14 cellular contexts compared by ENCODE assay signal in the genomic region with DNA sequence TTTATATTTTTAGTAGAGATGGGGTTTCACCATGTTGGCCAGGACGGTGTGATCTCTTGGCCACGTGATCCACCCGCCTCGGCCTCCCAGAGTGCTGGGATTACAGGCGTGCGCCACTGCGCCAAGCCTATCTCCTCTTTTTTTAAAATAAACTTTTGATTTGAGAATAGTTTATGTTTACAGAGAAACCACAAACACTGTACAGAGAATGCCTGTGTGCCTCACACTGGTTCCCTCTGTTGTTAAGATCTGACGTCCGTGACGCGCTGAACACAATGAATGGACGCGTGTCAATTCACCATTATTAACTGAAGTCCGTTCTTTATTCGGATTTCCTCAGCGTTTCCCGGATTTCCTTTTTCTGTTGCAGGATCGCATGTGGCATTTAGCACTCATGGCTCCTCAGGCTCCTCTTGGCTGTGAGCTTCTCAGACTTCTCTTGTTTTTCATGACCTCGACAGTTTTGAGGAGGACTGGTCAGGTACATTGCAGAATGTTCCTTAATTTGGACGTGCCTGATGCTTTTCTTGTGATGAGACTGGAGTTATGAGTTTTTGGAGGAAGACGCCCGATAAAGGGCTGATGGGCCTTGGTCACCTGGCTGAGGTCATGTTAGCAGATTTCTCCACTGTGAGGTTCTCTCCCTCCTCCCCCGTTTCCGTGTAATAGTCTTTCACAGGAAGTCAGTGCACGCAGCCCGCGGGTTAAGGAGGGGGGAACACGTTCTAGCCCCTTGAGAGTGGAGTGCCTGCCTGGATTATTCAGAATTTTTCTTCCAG.
DNase-seq lines count a peak whose midpoint lies in the region; ATAC-seq and TF ChIP-seq lines count a peak whose summit lies in the region.
"Had no signal": no experiment of that assay in that cellular context is flagged by ENCODE, and none has a peak within 500 bp of the region (broad histone marks: within the 10 kb centered on the region; RNA-seq: fewer than 3 reads in every experiment).

No MANE protein-coding gene starts in this region.

- peak; percentile 62 for ATAC-seq in activated naive CD8-positive, alpha-beta T cell treated with anti-CD3 and anti-CD28 coated beads, Interleukin-2, amount 10 ng/mL, durations not matched to agents 7 days and 5 days (ENCODE audit: low read depth)
- ATAC-seq: foreskin keratinocyte, lower lobe of right lung, sciatic nerve had no signal

- H3K36me3 ChIP-seq in SJSA1, result peaks cover 10% of the 10 kb centered on the region
- H3K36me3 ChIP-seq: lower lobe of right lung had no signal

- H3K9me3 Mint-ChIP-seq in activated naive CD8-positive, alpha-beta T cell treated with anti-CD3 and anti-CD28 coated beads, Interleukin-2, amount 10 ng/mL, durations not matched to agents 7 days and 5 days, result peaks cover 3% of the 10 kb centered on the region

- H3K27ac ChIP-seq in SJSA1, result peak overlapping the region; percentile 95
- H3K27ac ChIP-seq: foreskin keratinocyte, lower lobe of right lung, WERI-Rb-1 had no signal

- H3K27me3 ChIP-seq in SJSA1 (replicated peaks), result no peaks in the 10 kb centered on the region
- H3K27me3 ChIP-seq: foreskin keratinocyte had no signal

- H3K4me3 ChIP-seq in GM12865 (ENCODE audit: low read depth, low read length) (peak overlapping the region; percentile 47), SJSA1 (no peak overlapping the region)
- H3K4me3 ChIP-seq: lower lobe of right lung had no signal

- peak overlapping the region; percentile 99 for H3K27ac Mint-ChIP-seq in activated naive CD8-positive, alpha-beta T cell treated with anti-CD3 and anti-CD28 coated beads, Interleukin-2, amount 10 ng/mL, durations not matched to agents 7 days and 5 days

- DNase-seq in GM12865 (ENCODE audit: low read depth), result peak; percentile 82
- DNase-seq in SJSA1 (ENCODE audit: low read depth in 1 of 2, low spot score in 2 of 2), result peak; percentile 79
- peak; percentile 59 for DNase-seq in activated naive CD8-positive, alpha-beta T cell treated with anti-CD3 and anti-CD28 coated beads, Interleukin-2, amount 10 ng/mL, durations not matched to agents 7 days and 5 days
- DNase-seq in stimulated activated CD4-positive, alpha-beta T cell treated with anti-CD3 and anti-CD28 coated beads, Interleukin-1b, Interleukin-23, amount 100 ng/mL, for 48 hours, result peak; percentile 57
- no peak for DNase-seq in KBM-7
- no peak for DNase-seq in dedifferentiated amniotic fluid mesenchymal stem cell (ENCODE audit: extremely low spot score)
- DNase-seq in NCI-H2196 treated with DMSO at 0.1 percent for 48 hours (lab: John Stamatoyannopoulos, UW; ENCODE audit: unreplicated experiment), result no peak
- DNase-seq in Kasumi-1 (lab: John Stamatoyannopoulos, UW), result no peak
- DNase-seq: DMS79, foreskin keratinocyte, lower lobe of right lung, NCI-H1417 treated with DMSO at 0.1 percent for 48 hours, WERI-Rb-1 had no signal

- in situ Hi-C loops in KBM-7 (cut with MboI; ENCODE audit: low pct_unique_long_range_greater_than_20kb, low sequenced_read_pairs), result loop anchor here (25.0 kb wide), 1 partner anchor 171 kb away; no protein-coding TSS in a partner anchor

- peak overlapping the region; percentile 72 for H3K4me3 Mint-ChIP-seq in activated naive CD8-positive, alpha-beta T cell treated with anti-CD3 and anti-CD28 coated beads, Interleukin-2, amount 10 ng/mL, durations not matched to agents 7 days and 5 days

- POLR2A ChIA-PET in activated naive CD8-positive, alpha-beta T cell treated with anti-CD3 and anti-CD28 coated beads, Interleukin-2, amount 10 ng/mL, durations not matched to agents 7 days and 5 days (lab: Charles Lee), result interaction anchor here (0.6 to 1.2 kb wide), 2 partner anchors 183 to 339 kb away, joined by 3 read pairs; no protein-coding TSS in a partner anchor

- H3K4me1 Mint-ChIP-seq in activated naive CD8-positive, alpha-beta T cell treated with anti-CD3 and anti-CD28 coated beads, Interleukin-2, amount 10 ng/mL, durations not matched to agents 7 days and 5 days, result peaks cover 60% of the 10 kb centered on the region

- TF ChIP-seq CTCF in GM12865 (IDR thresholded peaks at IDR 0.05; ENCODE audit: insufficient read depth, low read depth, low read length, missing control alignments), result no peak

- peaks cover 61% of the 10 kb centered on the region for H3K4me1 ChIP-seq in SJSA1 (replicated peaks)

- H3K27me3 Mint-ChIP-seq in activated naive CD8-positive, alpha-beta T cell treated with anti-CD3 and anti-CD28 coated beads, Interleukin-2, amount 10 ng/mL, durations not matched to agents 7 days and 5 days, result no peaks in the 10 kb centered on the region

- peaks cover 13% of the 10 kb centered on the region for H3K36me3 Mint-ChIP-seq in activated naive CD8-positive, alpha-beta T cell treated with anti-CD3 and anti-CD28 coated beads, Interleukin-2, amount 10 ng/mL, durations not matched to agents 7 days and 5 days

- no peaks in the 10 kb centered on the region for H3K9me3 ChIP-seq in SJSA1 (replicated peaks)
- H3K9me3 ChIP-seq: lower lobe of right lung had no signal

Comparison
In these comparisons a context has a peak if more than half of its experiments do, and no peak if none do; other contexts are left out.
1. DNase-seq: peak in GM12865 (single experiment), SJSA1 (2 of 2), activated naive CD8-positive, alpha-beta T cell treated with anti-CD3 and anti-CD28 coated beads, Interleukin-2, amount 10 ng/mL, durations not matched to agents 7 days and 5 days (single experiment) and stimulated activated CD4-positive, alpha-beta T cell treated with anti-CD3 and anti-CD28 coated beads, Interleukin-1b, Interleukin-23, amount 100 ng/mL, for 48 hours (single experiment); none in KBM-7 (single experiment), dedifferentiated amniotic fluid mesenchymal stem cell (single experiment), NCI-H2196 treated with DMSO at 0.1 percent for 48 hours (single experiment) and Kasumi-1 (0 of 2).